Comparison of ENCODE assay signal across 1 cellular context in the genomic region with DNA sequence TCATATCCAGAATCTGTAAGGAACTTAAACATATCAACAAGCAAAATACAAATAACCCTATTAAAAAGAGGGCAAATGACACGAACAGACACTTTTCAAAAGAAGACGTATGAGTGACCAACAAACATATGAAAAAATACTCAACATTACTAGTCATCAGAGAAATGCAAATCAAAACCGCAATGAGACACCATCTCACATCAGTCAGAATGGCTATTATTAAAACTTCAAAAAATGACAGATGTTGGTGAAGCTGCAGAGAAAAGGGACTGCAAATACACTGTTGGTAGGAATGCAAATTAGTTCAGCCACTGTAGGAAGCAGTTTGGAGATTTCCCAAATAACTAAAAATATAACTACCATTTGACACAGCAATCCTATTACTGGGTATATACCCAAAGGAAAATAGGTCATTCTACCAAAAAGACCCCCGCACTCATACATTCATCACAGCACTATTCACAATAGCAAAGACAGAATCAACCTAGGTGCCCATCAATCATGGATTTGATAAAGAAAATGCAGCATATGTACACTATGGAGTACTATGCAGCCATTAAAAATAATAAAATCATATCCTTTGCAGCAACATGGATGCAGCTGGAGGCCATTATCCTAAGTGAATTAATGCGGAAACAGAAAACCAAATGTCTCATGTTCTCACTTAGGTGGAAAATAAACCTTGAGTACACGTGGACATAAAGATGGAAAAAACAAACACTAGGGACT.
TF ChIP-seq lines count a peak whose summit lies in the region.

No MANE protein-coding gene starts in this region.

TF ChIP-seq in GM12878, 131 proteins besides CTCF, POLR2A, EP300 and RAD21 (continued from another document):
- TF ChIP-seq, protein P1, sequence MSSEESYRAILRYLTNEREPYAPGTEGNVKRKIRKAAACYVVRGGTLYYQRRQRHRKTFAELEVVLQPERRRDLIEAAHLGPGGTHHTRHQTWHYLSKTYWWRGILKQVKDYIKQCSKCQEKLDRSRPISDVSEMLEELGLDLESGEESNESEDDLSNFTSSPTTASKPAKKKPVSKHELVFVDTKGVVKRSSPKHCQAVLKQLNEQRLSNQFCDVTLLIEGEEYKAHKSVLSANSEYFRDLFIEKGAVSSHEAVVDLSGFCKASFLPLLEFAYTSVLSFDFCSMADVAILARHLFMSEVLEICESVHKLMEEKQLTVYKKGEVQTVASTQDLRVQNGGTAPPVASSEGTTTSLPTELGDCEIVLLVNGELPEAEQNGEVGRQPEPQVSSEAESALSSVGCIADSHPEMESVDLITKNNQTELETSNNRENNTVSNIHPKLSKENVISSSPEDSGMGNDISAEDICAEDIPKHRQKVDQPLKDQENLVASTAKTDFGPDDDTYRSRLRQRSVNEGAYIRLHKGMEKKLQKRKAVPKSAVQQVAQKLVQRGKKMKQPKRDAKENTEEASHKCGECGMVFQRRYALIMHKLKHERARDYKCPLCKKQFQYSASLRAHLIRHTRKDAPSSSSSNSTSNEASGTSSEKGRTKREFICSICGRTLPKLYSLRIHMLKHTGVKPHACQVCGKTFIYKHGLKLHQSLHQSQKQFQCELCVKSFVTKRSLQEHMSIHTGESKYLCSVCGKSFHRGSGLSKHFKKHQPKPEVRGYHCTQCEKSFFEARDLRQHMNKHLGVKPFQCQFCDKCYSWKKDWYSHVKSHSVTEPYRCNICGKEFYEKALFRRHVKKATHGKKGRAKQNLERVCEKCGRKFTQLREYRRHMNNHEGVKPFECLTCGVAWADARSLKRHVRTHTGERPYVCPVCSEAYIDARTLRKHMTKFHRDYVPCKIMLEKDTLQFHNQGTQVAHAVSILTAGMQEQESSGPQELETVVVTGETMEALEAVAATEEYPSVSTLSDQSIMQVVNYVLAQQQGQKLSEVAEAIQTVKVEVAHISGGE (CRISPR knock-in tag; IDR thresholded peaks at IDR 0.05) = no peak
- peak; percentile 69 for TF ChIP-seq RUNX3 (IDR thresholded peaks at IDR 0.05; ENCODE audit: low read length)
TF ChIP-seq in GM12878: peak in this region for 2.
